20 cellular contexts compared by ENCODE assay signal in the genomic region with DNA sequence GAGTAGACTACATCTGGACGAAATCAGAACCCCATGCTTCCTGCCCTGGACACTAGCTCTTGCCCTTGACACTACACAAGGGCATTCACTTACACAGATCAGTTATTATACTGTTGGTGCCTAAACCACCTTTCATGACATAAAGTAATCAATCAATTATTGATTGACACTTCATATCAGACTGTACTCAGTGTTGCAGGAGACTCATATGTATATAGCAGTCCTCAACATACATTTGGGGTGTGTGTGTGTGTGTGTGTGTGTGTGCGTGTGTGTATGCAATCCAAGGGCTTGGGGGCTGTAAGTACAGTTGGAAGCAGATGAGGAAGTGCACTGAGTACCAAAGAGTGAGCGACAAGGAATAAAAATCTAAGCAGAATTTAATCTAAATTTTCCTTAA. TPM values are rescaled to one million over a fixed set of nuclear protein-coding genes. Genes with fewer than 3 reads are reported as not detected.
DNase-seq lines count a peak whose midpoint lies in the region; ATAC-seq, FAIRE-seq and TF ChIP-seq lines count a peak whose summit lies in the region.
"Had no signal": no experiment of that assay in that cellular context is flagged by ENCODE, and none has a peak within 500 bp of the region (broad histone marks: within the 10 kb centered on the region; RNA-seq: fewer than 3 reads in every experiment).

No MANE protein-coding gene starts in this region.

- H3K36me3 ChIP-seq in DND-41 (ENCODE audit: insufficient read depth, low read length): no peaks in the 10 kb centered on the region

- H3K9me3 Mint-ChIP-seq in brain (peaks cover 0 to 4% (median 0%) of the 10 kb centered on the region in 5 experiments), nephron progenitor cell (no peaks in the 10 kb centered on the region)

- H3K4me1 Mint-ChIP-seq in brain (peaks cover 64% of the 10 kb centered on the region), nephron progenitor cell (peaks cover 77% of the 10 kb centered on the region)

- no peak for ATAC-seq in A549
- no peak for ATAC-seq in DND-41 (ENCODE audit: insufficient read depth, low read depth)
- no peak for ATAC-seq in HG03025 (IDR thresholded peaks at IDR 0.05; ENCODE audit: low FRiP score, unreplicated experiment)
- no peak for ATAC-seq in GM18505 (IDR thresholded peaks at IDR 0.05; ENCODE audit: unreplicated experiment)
- no peak for ATAC-seq in HG03159 (IDR thresholded peaks at IDR 0.05; ENCODE audit: unreplicated experiment)
- ATAC-seq: K562 had no signal

- no peak for TF ChIP-seq EP300 in A549 (IDR thresholded peaks at IDR 0.05)

- no peak overlapping the region for H3K27ac ChIP-seq in A549
- no peak overlapping the region for H3K27ac ChIP-seq in DND-41 (ENCODE audit: low read length)
- H3K27ac ChIP-seq: SK-N-MC had no signal

- H3K4me2 ChIP-seq in A549: 0 out of 3 replicates have a peak overlapping the region, but pooled peaks have one; percentile 9
- 0 out of 2 replicates have a peak overlapping the region, but pooled peaks have one; percentile 17 for H3K4me2 ChIP-seq in DND-41 (ENCODE audit: insufficient read depth, low read length)

- no peak for DNase-seq in A549 (ENCODE audit: low read depth in 1 of 2, low spot score in 1 of 2)
- no peak for DNase-seq in DND-41
- DNase-seq in nephron progenitor cell: no peak
- no peak for DNase-seq in CD1c-positive myeloid dendritic cell (ENCODE audit: extremely low spot score)
- DNase-seq: ACHN; C1 segment of cervical spinal cord; DMS79 treated with DMSO at 0.1 percent for 48 hours; H9; NCI-H1105 treated with DMSO at 0.1 percent for 48 hours; NCI-H1694; NCI-H748 treated with DMSO at 0.1 percent for 48 hours; NK-92 treated with Interleukin-12 subunit alpha and Interleukin-12 subunit beta, amount 100 ng/mL, for 24 hours; SHP77 had no signal

- POLR2A ChIA-PET in A549 (lab: Yijun Ruan, JAX): no interaction called here

- TF ChIP-seq POLR2A in A549 (IDR thresholded peaks at IDR 0.05; ENCODE audit: low read length) (no peak), GM18505 (IDR thresholded peaks at IDR 0.05; ENCODE audit: borderline replicate concordance, extremely low read depth, insufficient read depth, insufficient read length) (no peak)

- H4K20me1 ChIP-seq in DND-41 (ENCODE audit: insufficient read depth, low read length): peaks cover 12% of the 10 kb centered on the region; the same call in 1 of the 2 replicates

- H3K27ac Mint-ChIP-seq in brain (peak overlapping the region in 4 of 5 experiments; percentile 42 to 88 (median 84)), nephron progenitor cell (peak overlapping the region; percentile 86)
- H3K27ac Mint-ChIP-seq: H9 had no signal

- H3K79me2 ChIP-seq in DND-41 (ENCODE audit: insufficient read depth, low read length): peaks cover 94% of the 10 kb centered on the region

- H3K36me3 Mint-ChIP-seq in brain (peaks cover 22% of the 10 kb centered on the region), nephron progenitor cell (ENCODE audit: low read depth) (peaks cover 14% of the 10 kb centered on the region)

- FAIRE-seq in A549 (lab: Jason Lieb, UNC): no peak
- FAIRE-seq: K562, RCC 7860 had no signal

- peaks cover 25% of the 10 kb centered on the region for H3K27me3 Mint-ChIP-seq in brain
- no peaks in the 10 kb centered on the region for H3K27me3 Mint-ChIP-seq in nephron progenitor cell (ENCODE audit: low read depth, poor library complexity)

- CTCF ChIA-PET in A549 (lab: Yijun Ruan, JAX): no interaction called here

- peak overlapping the region; percentile 64 to 85 (median 80) for H3K4me3 Mint-ChIP-seq in brain
- peak overlapping the region; percentile 73 for H3K4me3 Mint-ChIP-seq in nephron progenitor cell
- H3K4me3 Mint-ChIP-seq: H9 had no signal

- no peak overlapping the region for H3K9ac ChIP-seq in DND-41 (ENCODE audit: low read depth, low read length)

- H3K9me3 ChIP-seq in A549 (no peaks in the 10 kb centered on the region), DND-41 (ENCODE audit: insufficient read depth, low read length, severe bottlenecking) (peaks cover 4% of the 10 kb centered on the region)

- TF ChIP-seq CTCF in A549 (IDR thresholded peaks at IDR 0.05) (no peak), DND-41 (IDR thresholded peaks at IDR 0.05; ENCODE audit: borderline replicate concordance, extremely low read depth, low read length, poor library complexity, severe bottlenecking) (no peak), brain (conservative IDR thresholded peaks at IDR 0.05) (no peak), nephron progenitor cell (IDR thresholded peaks at IDR 0.05) (no peak)

- H3K27me3 ChIP-seq in DND-41 (ENCODE audit: insufficient read depth, low read length, poor library complexity): no peaks in the 10 kb centered on the region

- WGBS in A549 (ENCODE audit: missing lambda C conversion rate): 79% methylated on average over 3 of the region's 3 CpGs

- H2AFZ ChIP-seq in DND-41 (ENCODE audit: low read depth, low read length): no peak overlapping the region

- H3K4me3 ChIP-seq in A549 (no peak overlapping the region), DND-41 (ENCODE audit: low read depth in 1 of 2, low read length in 2 of 2) (no peak overlapping the region)
- H3K4me3 ChIP-seq: K562, SK-N-MC had no signal

- peaks cover 39% of the 10 kb centered on the region for H3K4me1 ChIP-seq in A549
- peaks cover 20% of the 10 kb centered on the region for H3K4me1 ChIP-seq in DND-41 (ENCODE audit: insufficient read depth, low read length)

- TF ChIP-seq RAD21 in A549 (conservative IDR thresholded peaks at IDR 0.05 in 1 of 2, IDR thresholded peaks at IDR 0.05 in 1 of 2): no peak

TF ChIP-seq in A549, 52 proteins besides CTCF, POLR2A, EP300 and RAD21:
- TF ChIP-seq RARB (CRISPR knock-in tag; IDR thresholded peaks at IDR 0.05) (no peak), HOXA7 (CRISPR knock-in tag; IDR thresholded peaks at IDR 0.05) (no peak), CHD4 (IDR thresholded peaks at IDR 0.05; ENCODE audit: borderline replicate concordance) (no peak), CBX8 (IDR thresholded peaks at IDR 0.05) (no peak), CEBPB (IDR thresholded peaks at IDR 0.05) (no peak), ZNF302 (CRISPR knock-in tag; IDR thresholded peaks at IDR 0.05) (no peak), JUNB (IDR thresholded peaks at IDR 0.05) (no peak), FOSL2 (IDR thresholded peaks at IDR 0.05) (no peak), FOSL2 (CRISPR knock-in tag; IDR thresholded peaks at IDR 0.05) (no peak), FOSB (CRISPR knock-in tag; IDR thresholded peaks at IDR 0.05) (no peak), BHLHE40 (IDR thresholded peaks at IDR 0.05; ENCODE audit: low read depth, low read length) (no peak), KDM5A (IDR thresholded peaks at IDR 0.05) (no peak)
- TF ChIP-seq, protein P1, sequence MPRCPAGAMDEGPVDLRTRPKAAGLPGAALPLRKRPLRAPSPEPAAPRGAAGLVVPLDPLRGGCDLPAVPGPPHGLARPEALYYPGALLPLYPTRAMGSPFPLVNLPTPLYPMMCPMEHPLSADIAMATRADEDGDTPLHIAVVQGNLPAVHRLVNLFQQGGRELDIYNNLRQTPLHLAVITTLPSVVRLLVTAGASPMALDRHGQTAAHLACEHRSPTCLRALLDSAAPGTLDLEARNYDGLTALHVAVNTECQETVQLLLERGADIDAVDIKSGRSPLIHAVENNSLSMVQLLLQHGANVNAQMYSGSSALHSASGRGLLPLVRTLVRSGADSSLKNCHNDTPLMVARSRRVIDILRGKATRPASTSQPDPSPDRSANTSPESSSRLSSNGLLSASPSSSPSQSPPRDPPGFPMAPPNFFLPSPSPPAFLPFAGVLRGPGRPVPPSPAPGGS (IDR thresholded peaks at IDR 0.05): no peak
- TF ChIP-seq, protein P2, sequence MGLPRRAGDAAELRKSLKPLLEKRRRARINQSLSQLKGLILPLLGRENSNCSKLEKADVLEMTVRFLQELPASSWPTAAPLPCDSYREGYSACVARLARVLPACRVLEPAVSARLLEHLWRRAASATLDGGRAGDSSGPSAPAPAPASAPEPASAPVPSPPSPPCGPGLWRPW (IDR thresholded peaks at IDR 0.05): no peak
- TF ChIP-seq, protein P3, sequence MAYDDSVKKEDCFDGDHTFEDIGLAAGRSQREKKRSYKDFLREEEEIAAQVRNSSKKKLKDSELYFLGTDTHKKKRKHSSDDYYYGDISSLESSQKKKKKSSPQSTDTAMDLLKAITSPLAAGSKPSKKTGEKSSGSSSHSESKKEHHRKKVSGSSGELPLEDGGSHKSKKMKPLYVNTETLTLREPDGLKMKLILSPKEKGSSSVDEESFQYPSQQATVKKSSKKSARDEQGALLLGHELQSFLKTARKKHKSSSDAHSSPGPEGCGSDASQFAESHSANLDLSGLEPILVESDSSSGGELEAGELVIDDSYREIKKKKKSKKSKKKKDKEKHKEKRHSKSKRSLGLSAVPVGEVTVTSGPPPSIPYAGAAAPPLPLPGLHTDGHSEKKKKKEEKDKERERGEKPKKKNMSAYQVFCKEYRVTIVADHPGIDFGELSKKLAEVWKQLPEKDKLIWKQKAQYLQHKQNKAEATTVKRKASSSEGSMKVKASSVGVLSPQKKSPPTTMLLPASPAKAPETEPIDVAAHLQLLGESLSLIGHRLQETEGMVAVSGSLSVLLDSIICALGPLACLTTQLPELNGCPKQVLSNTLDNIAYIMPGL (CRISPR knock-in tag; IDR thresholded peaks at IDR 0.05; ENCODE audit: borderline replicate concordance): no peak

RNA-seq across cellular contexts. Expression of a gene that starts 5.1 kb away (rescaled TPM):
- polyA plus RNA-seq in A549 (2011; rRNA removed) (71.9 and 73.3 TPM in 2 replicates), A549 (2017; fragmentation: RNase III; extraction: RNeasy Plus Mini Kit Qiagen cat#74134 plus additional on column Dnase treatment) (49.8 to 56.6 TPM (median 54.0 TPM) in 3 replicates), brain (ENCODE audit: insufficient read depth, low read depth, low replicate concordance) (85.4 TPM)
- polyA plus RNA-seq in A549 (2012; cell fraction: cytosol; rRNA removed): 17.1 and 19.1 TPM in 2 replicates
- 25.5 and 34.7 TPM in 2 replicates for polyA plus RNA-seq in A549 (2012; cell fraction: nucleus; rRNA removed)
- polyA minus RNA-seq in A549 (2011; rRNA and poly(A)+ RNA removed): 77.6 and 82.7 TPM in 2 replicates
- polyA plus RNA-seq: K562 had no signal
